16 cellular contexts compared by ENCODE assay signal in the genomic region with DNA sequence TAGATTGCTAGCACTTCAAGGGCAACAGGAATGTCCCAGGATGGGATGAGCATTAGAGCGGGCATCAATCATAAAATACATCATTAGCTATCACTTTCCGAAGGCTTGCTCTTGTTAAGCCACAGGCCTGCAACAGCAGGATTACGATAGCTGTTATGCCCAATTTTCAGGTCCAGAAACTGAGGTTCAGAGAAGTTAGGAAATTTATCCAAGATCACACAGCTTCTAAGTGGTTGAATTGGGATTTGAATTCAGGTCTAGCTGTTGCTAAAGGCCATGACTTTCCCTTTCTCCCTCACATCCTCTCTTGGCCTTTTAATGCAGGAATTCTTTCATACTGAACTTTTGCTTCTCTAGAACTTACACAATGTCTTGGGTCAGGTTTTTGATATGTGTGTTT.
A peak's percentile ranks its signal among the peaks of the same experiment; 100 is the strongest.
DNase-seq lines count a peak whose midpoint lies in the region; TF ChIP-seq lines count a peak whose summit lies in the region.
"Had no signal": no experiment of that assay in that cellular context is flagged by ENCODE, and none has a peak within 500 bp of the region (broad histone marks: within the 10 kb centered on the region; RNA-seq: fewer than 3 reads in every experiment).

No MANE protein-coding gene starts in this region.

- no peaks in the 10 kb centered on the region for H3K9me2 ChIP-seq in GM23248 (ENCODE audit: insufficient read depth)

- H3K27ac ChIP-seq in GM23248: no peak overlapping the region
- H3K27ac ChIP-seq in SK-N-MC: peak overlapping the region; percentile 98
- H3K27ac ChIP-seq in esophagus muscularis mucosa (replicated peaks in 1 of 4): peak overlapping the region; percentile 35 to 62 (median 43)
- peak overlapping the region in 5 of 8 donors; percentile 19 to 60 (median 36) for H3K27ac ChIP-seq in spleen
- H3K27ac ChIP-seq in smooth muscle cell (ENCODE audit: low read depth): no peak overlapping the region
- H3K27ac ChIP-seq: BLaER1, KMS-11 had no signal

- H2AFZ ChIP-seq in GM23248 (no peak overlapping the region), smooth muscle cell (ENCODE audit: low read depth) (no peak overlapping the region)

- 95 to 96% methylated on average over 3 of the region's 3 CpGs for WGBS in GM23248 (ENCODE audit: low coverage in 1 of 2, low lambda C conversion rate in 2 of 2, missing lambda C conversion rate in 2 of 2), 2 experiments
- WGBS in esophagus muscularis mucosa: 95% methylated on average over 3 of the region's 3 CpGs
- 95 to 99% (median 96%) methylated on average over 3 of the region's 3 CpGs for WGBS in spleen, 5 donors
- 96% methylated on average over 3 of the region's 3 CpGs for WGBS in smooth muscle cell (ENCODE audit: low lambda C conversion rate)

- TF ChIP-seq CTCF in esophagus muscularis mucosa (IDR thresholded peaks at IDR 0.05): no peak
- no peak for TF ChIP-seq CTCF in spleen (IDR thresholded peaks at IDR 0.05 in 8 of 11, conservative IDR thresholded peaks at IDR 0.05 in 3 of 11)
- TF ChIP-seq CTCF in smooth muscle cell (IDR thresholded peaks at IDR 0.05; ENCODE audit: borderline replicate concordance, insufficient read depth, poor library complexity, severe bottlenecking): no peak

- H4K20me1 ChIP-seq in GM23248 (ENCODE audit: insufficient read depth) (no peaks in the 10 kb centered on the region), smooth muscle cell (ENCODE audit: low read depth) (no peaks in the 10 kb centered on the region)
- H4K20me1 ChIP-seq: BLaER1 had no signal

- H3K9ac ChIP-seq in GM23248 (no peak overlapping the region), SK-N-MC (ENCODE audit: insufficient read length) (peak overlapping the region; percentile 72), smooth muscle cell (ENCODE audit: low read depth) (no peak overlapping the region)
- H3K9ac ChIP-seq: BLaER1, KMS-11 had no signal

- H3K4me3 ChIP-seq in GM23248: no peak overlapping the region
- peak overlapping the region; percentile 53 for H3K4me3 ChIP-seq in SK-N-MC
- no peak overlapping the region for H3K4me3 ChIP-seq in esophagus muscularis mucosa
- H3K4me3 ChIP-seq in spleen: no peak overlapping the region
- no peak overlapping the region for H3K4me3 ChIP-seq in smooth muscle cell
- H3K4me3 ChIP-seq: BLaER1 had no signal

- H3K4me2 ChIP-seq in GM23248 (ENCODE audit: unreplicated experiment) (peak overlapping the region; percentile 1), smooth muscle cell (no peak overlapping the region)
- H3K4me2 ChIP-seq: BLaER1, KMS-11 had no signal

- H3K36me3 ChIP-seq in GM23248 (ENCODE audit: low read depth) (no peaks in the 10 kb centered on the region), SK-N-MC (ENCODE audit: insufficient read depth, low read length) (no peaks in the 10 kb centered on the region), esophagus muscularis mucosa (no peaks in the 10 kb centered on the region), spleen (no peaks in the 10 kb centered on the region), smooth muscle cell (ENCODE audit: low read depth) (no peaks in the 10 kb centered on the region)
- H3K36me3 ChIP-seq: BLaER1 had no signal

- in situ Hi-C loops in GM23248 (cut with MboI): no loop called here

- intact Hi-C loops in esophagus muscularis mucosa (cut with DNase I): no loop called here
- intact Hi-C loops in spleen (cut with DNase I; ENCODE audit: low total_unique reads): no loop called here

- no peak for TF ChIP-seq EP300 in esophagus muscularis mucosa (IDR thresholded peaks at IDR 0.05)

- H3F3A ChIP-seq in GM23248 (ENCODE audit: insufficient read depth) (peaks cover 6% of the 10 kb centered on the region; the same call in 1 of the 2 replicates), smooth muscle cell (ENCODE audit: low read depth) (peaks cover 7% of the 10 kb centered on the region)

- H3K9me3 ChIP-seq in GM23248 (ENCODE audit: low read depth) (no peaks in the 10 kb centered on the region), SK-N-MC (ENCODE audit: low read depth, low read length) (no peaks in the 10 kb centered on the region), esophagus muscularis mucosa (no peaks in the 10 kb centered on the region), spleen (no peaks in the 10 kb centered on the region), smooth muscle cell (replicated peaks; ENCODE audit: low read depth) (no peaks in the 10 kb centered on the region)
- H3K9me3 ChIP-seq: BLaER1 had no signal

- TF ChIP-seq POLR2A in esophagus muscularis mucosa (IDR thresholded peaks at IDR 0.05; ENCODE audit: low read depth) (no peak), spleen (IDR thresholded peaks at IDR 0.05) (no peak)

- H3K79me2 ChIP-seq in GM23248 (ENCODE audit: insufficient read depth) (no peaks in the 10 kb centered on the region), smooth muscle cell (ENCODE audit: low read depth) (no peaks in the 10 kb centered on the region)

- no peak for DNase-seq in GM23248
- no peak for DNase-seq in SK-N-MC (ENCODE audit: low read depth, low spot score)
- no peak for DNase-seq in esophagus muscularis mucosa (ENCODE audit: extremely low spot score)
- no peak for DNase-seq in spleen
- no peak for DNase-seq in midbrain (lab: John Stamatoyannopoulos, UW)
- no peak for DNase-seq in NOMO-1 treated with dmso at 0.1 percent for 144 hours (lab: John Stamatoyannopoulos, UW; ENCODE audit: unreplicated experiment)
- no peak for DNase-seq in smooth muscle cell (lab: John Stamatoyannopoulos, UW; ENCODE audit: unreplicated experiment)
- DNase-seq: CD4-positive, alpha-beta memory T cell; DMS153; GDM1; NCI-H1436; NCI-H1930; NCI-H226; NCI-H526 had no signal

- H3K27me3 ChIP-seq in GM23248 (replicated peaks; ENCODE audit: insufficient read depth): no peaks in the 10 kb centered on the region; the same call in 1 of the 2 replicates
- H3K27me3 ChIP-seq in esophagus muscularis mucosa: peaks cover 0 to 7% (median 2%) of the 10 kb centered on the region in 4 donors
- H3K27me3 ChIP-seq in spleen (replicated peaks in 1 of 7): peaks cover 0 to 12% (median 6%) of the 10 kb centered on the region in 7 donors
- peaks cover 25% of the 10 kb centered on the region for H3K27me3 ChIP-seq in smooth muscle cell (ENCODE audit: low read depth)
- H3K27me3 ChIP-seq: BLaER1 had no signal

- H3K4me1 ChIP-seq in GM23248 (ENCODE audit: insufficient read depth) (peaks cover 12% of the 10 kb centered on the region; the same call in 1 of the 2 replicates), esophagus muscularis mucosa (peaks cover 18 to 45% (median 42%) of the 10 kb centered on the region in 4 donors), spleen (peaks cover 0 to 50% (median 12%) of the 10 kb centered on the region in 6 donors), smooth muscle cell (ENCODE audit: low read depth) (peaks cover 38% of the 10 kb centered on the region)
- H3K4me1 ChIP-seq: BLaER1 had no signal

Comparison
In these comparisons a context has a peak if more than half of its experiments do, and no peak if none do; other contexts are left out.
1. H3K27ac ChIP-seq: peak in SK-N-MC (single experiment), esophagus muscularis mucosa (4 of 4) and spleen (5 of 8); none in GM23248 (single experiment) and smooth muscle cell (single experiment).